12 cellular contexts compared by ENCODE assay signal in genomic region chr1:99727575-99728190, GRCh38. TPM values are rescaled to one million over a fixed set of nuclear protein-coding genes. Genes with fewer than 3 reads are reported as not detected.
DNase-seq lines count a peak whose midpoint lies in the region; TF ChIP-seq lines count a peak whose summit lies in the region.
"Had no signal": no experiment of that assay in that cellular context is flagged by ENCODE, and none has a peak within 500 bp of the region (broad histone marks: within the 10 kb centered on the region; RNA-seq: fewer than 3 reads in every experiment).

No MANE protein-coding gene starts in this region.

- no peaks in the 10 kb centered on the region for H3K79me2 ChIP-seq in smooth muscle cell (ENCODE audit: low read depth)

- no peaks in the 10 kb centered on the region for H4K20me1 ChIP-seq in smooth muscle cell (ENCODE audit: low read depth)

- H3K4me3 ChIP-seq in epithelial cell of proximal tubule (ENCODE audit: low read depth, low read length) (no peak overlapping the region), smooth muscle cell (no peak overlapping the region)

- H3K27me3 ChIP-seq in smooth muscle cell (ENCODE audit: low read depth) = no peaks in the 10 kb centered on the region

- H2AFZ ChIP-seq in smooth muscle cell (ENCODE audit: low read depth) = no peak overlapping the region

- no peaks in the 10 kb centered on the region for H3K36me3 ChIP-seq in smooth muscle cell (ENCODE audit: low read depth)

- no peaks in the 10 kb centered on the region for H3K4me1 ChIP-seq in smooth muscle cell (ENCODE audit: low read depth)

- TF ChIP-seq CTCF in epithelial cell of proximal tubule (conservative IDR thresholded peaks at IDR 0.05; ENCODE audit: low read depth, low read length) (no peak), smooth muscle cell (IDR thresholded peaks at IDR 0.05; ENCODE audit: borderline replicate concordance, insufficient read depth, poor library complexity, severe bottlenecking) (no peak)

- DNase-seq in CD1c-positive myeloid dendritic cell (ENCODE audit: extremely low spot score) (peak; percentile 12), NCI-H69 (lab: John Stamatoyannopoulos, UW) (peak; percentile 70), epithelial cell of proximal tubule (ENCODE audit: low read depth) (peak; percentile 29), lung microvascular endothelial cell (ENCODE audit: low read depth in 2 of 2) (peak; percentile 3 to 88), cortex of kidney (lab: John Stamatoyannopoulos, UW) (no peak), Ammon's horn (ENCODE audit: low spot score) (no peak), smooth muscle cell (lab: John Stamatoyannopoulos, UW; ENCODE audit: unreplicated experiment) (no peak), T-helper 1 cell (no peak)
- DNase-seq: activated effector memory CD4-positive, alpha-beta T cell treated with Interleukin-2 at 50 U/mL for 16 hours; CD8-positive, alpha-beta memory T cell; effector memory CD4-positive, alpha-beta T cell; NCI-H1092 treated with DMSO at 0.1 percent for 48 hours had no signal

- H3K27ac ChIP-seq in smooth muscle cell (ENCODE audit: low read depth) = no peak overlapping the region

- H3K9me3 ChIP-seq in smooth muscle cell (replicated peaks; ENCODE audit: low read depth) = no peaks in the 10 kb centered on the region

- H3K4me2 ChIP-seq in smooth muscle cell = no peak overlapping the region

- H3F3A ChIP-seq in smooth muscle cell (ENCODE audit: low read depth) = no peaks in the 10 kb centered on the region

- H3K9ac ChIP-seq in smooth muscle cell (ENCODE audit: low read depth) = no peak overlapping the region

- 67% methylated on average over 4 of the region's 4 CpGs for WGBS in smooth muscle cell (ENCODE audit: low lambda C conversion rate)

RNA-seq across cellular contexts. Expression of gene FRRS1, which starts 38.8 kb away (rescaled TPM):
- total RNA-seq in epithelial cell of proximal tubule = 3.1 and 3.3 TPM in 2 replicates
- 0.20 and 1.7 TPM in 2 replicates for total RNA-seq in lung microvascular endothelial cell
- 16.5 and 17.0 TPM in 2 replicates for total RNA-seq in smooth muscle cell
- polyA plus RNA-seq in smooth muscle cell = 0.59 and 0.79 TPM in 2 replicates
- polyA plus RNA-seq: CD8-positive, alpha-beta memory T cell had no signal

Comparison
In these comparisons a context has a peak if more than half of its experiments do, and no peak if none do; other contexts are left out.
1. DNase-seq: peak in CD1c-positive myeloid dendritic cell (single experiment), NCI-H69 (single experiment), epithelial cell of proximal tubule (single experiment) and lung microvascular endothelial cell (2 of 2); none in cortex of kidney (single experiment), Ammon's horn (single experiment), smooth muscle cell (single experiment) and T-helper 1 cell (0 of 5).